ENCODE assay signal across 1 cellular context in genomic region chr22:28981818-28982499, GRCh38.
TF ChIP-seq lines count a peak whose summit lies in the region.

No MANE protein-coding gene starts in this region.

TF ChIP-seq in HepG2, 621 proteins besides CTCF, POLR2A, EP300 and RAD21 (continued from another document and continues in another):
- peak; percentile 87 for TF ChIP-seq HNF1A (IDR thresholded peaks at IDR 0.05; ENCODE audit: low read depth)
- TF ChIP-seq HNF1A (CRISPR knock-in tag; IDR thresholded peaks at IDR 0.05; ENCODE audit: borderline replicate concordance): peak; percentile 93; the same call in 1 of the 2 replicates
- peak; percentile 89 for TF ChIP-seq ZGPAT (CRISPR knock-in tag; IDR thresholded peaks at IDR 0.05)
- no peak for TF ChIP-seq ZNF33A (CRISPR knock-in tag; IDR thresholded peaks at IDR 0.05; ENCODE audit: borderline replicate concordance)
- peak; percentile 79; the same call in 1 of the 2 replicates for TF ChIP-seq ZSCAN29 (CRISPR knock-in tag; conservative IDR thresholded peaks at IDR 0.05)
- TF ChIP-seq HMGA1 (CRISPR knock-in tag; conservative IDR thresholded peaks at IDR 0.05): no peak
- no peak for TF ChIP-seq PRMT3 (CRISPR knock-in tag; IDR thresholded peaks at IDR 0.05; ENCODE audit: borderline replicate concordance, low read depth)
- no peak for TF ChIP-seq ZFP41 (CRISPR knock-in tag; IDR thresholded peaks at IDR 0.05; ENCODE audit: borderline replicate concordance)
- no peak for TF ChIP-seq GATA4 (IDR thresholded peaks at IDR 0.05; ENCODE audit: borderline replicate concordance, low read depth)
- no peak for TF ChIP-seq SRSF1 (optimal IDR thresholded peaks at IDR 0.05; ENCODE audit: low read depth, low read length)
- no peak for TF ChIP-seq ZBTB34 (CRISPR knock-in tag; IDR thresholded peaks at IDR 0.05)
- no peak for TF ChIP-seq XBP1 (CRISPR knock-in tag; IDR thresholded peaks at IDR 0.05)
- no peak for TF ChIP-seq ZNF746 (CRISPR knock-in tag; IDR thresholded peaks at IDR 0.05)
- no peak for TF ChIP-seq ZBTB10 (CRISPR knock-in tag; IDR thresholded peaks at IDR 0.05; ENCODE audit: borderline replicate concordance)
- TF ChIP-seq SMARCE1 (IDR thresholded peaks at IDR 0.05; ENCODE audit: borderline replicate concordance): no peak
- no peak for TF ChIP-seq BCLAF1 (IDR thresholded peaks at IDR 0.05)
- TF ChIP-seq MED1 (CRISPR knock-in tag; IDR thresholded peaks at IDR 0.05): peak; percentile 92
- no peak for TF ChIP-seq SIN3A (IDR thresholded peaks at IDR 0.05; ENCODE audit: borderline replicate concordance, low read depth, low read length)
- no peak for TF ChIP-seq ZFYVE20 (CRISPR knock-in tag; IDR thresholded peaks at IDR 0.05; ENCODE audit: borderline replicate concordance, low read depth)
- TF ChIP-seq ZNF362 (CRISPR knock-in tag; IDR thresholded peaks at IDR 0.05; ENCODE audit: borderline replicate concordance): peak; percentile 98
- no peak for TF ChIP-seq ISX (CRISPR knock-in tag; conservative IDR thresholded peaks at IDR 0.05)
- no peak for TF ChIP-seq ONECUT2 (CRISPR knock-in tag; IDR thresholded peaks at IDR 0.05)
- no peak for TF ChIP-seq TFDP1 (CRISPR knock-in tag; IDR thresholded peaks at IDR 0.05; ENCODE audit: borderline replicate concordance)
- TF ChIP-seq NR1H2 (CRISPR knock-in tag; IDR thresholded peaks at IDR 0.05; ENCODE audit: borderline replicate concordance, low read depth): no peak
- no peak for TF ChIP-seq POGK (CRISPR knock-in tag; conservative IDR thresholded peaks at IDR 0.05)
- peak; percentile 84 for TF ChIP-seq NCOR1 (IDR thresholded peaks at IDR 0.05; ENCODE audit: borderline replicate concordance, low read length)
- 0 out of 2 replicates have a peak, but pooled peaks have one; percentile 20 for TF ChIP-seq ZNF3 (CRISPR knock-in tag; IDR thresholded peaks at IDR 0.05)
- TF ChIP-seq ARNTL (CRISPR knock-in tag; IDR thresholded peaks at IDR 0.05): peak; percentile 74
- no peak for TF ChIP-seq ZNF530 (CRISPR knock-in tag; IDR thresholded peaks at IDR 0.05; ENCODE audit: low read depth)
- no peak; the same call in 1 of the 2 replicates for TF ChIP-seq TFDP2 (CRISPR knock-in tag; IDR thresholded peaks at IDR 0.05)
